ENCODE assay signal across 8 cellular contexts in genomic region chr1:153404768-153405167, GRCh38. TPM values are rescaled to one million over a fixed set of nuclear protein-coding genes. Genes with fewer than 3 reads are reported as not detected.
DNase-seq lines count a peak whose midpoint lies in the region; ATAC-seq, FAIRE-seq and TF ChIP-seq lines count a peak whose summit lies in the region.

No MANE protein-coding gene starts in this region.

- no peak for TF ChIP-seq EP300 in GM12878 (IDR thresholded peaks at IDR 0.05; ENCODE audit: borderline replicate concordance in 1 of 2, control insufficient read depth in 1 of 2, low read depth in 2 of 2, low read length in 2 of 2)

- H3K4me1 ChIP-seq in A673 (ENCODE audit: insufficient read depth, low read length, poor library complexity, severe bottlenecking) = no peaks in the 10 kb centered on the region
- no peaks in the 10 kb centered on the region for H3K4me1 ChIP-seq in GM23248 (ENCODE audit: insufficient read depth)
- H3K4me1 ChIP-seq in GM12878 (ENCODE audit: control insufficient read depth, insufficient read depth, low read length) = no peaks in the 10 kb centered on the region
- no peaks in the 10 kb centered on the region for H3K4me1 ChIP-seq in uterus

- TF ChIP-seq POLR2A in GM12878 (IDR thresholded peaks at IDR 0.05; ENCODE audit: low read depth, low read length) (no peak), uterus (IDR thresholded peaks at IDR 0.05) (no peak)

- TF ChIP-seq CTCF in A673 (conservative IDR thresholded peaks at IDR 0.05; ENCODE audit: low read depth, low read length) (peak; percentile 62), GM12878 (IDR thresholded peaks at IDR 0.05 in 2 of 3, conservative IDR thresholded peaks at IDR 0.05 in 1 of 3; ENCODE audit: control insufficient read depth in 2 of 3, extremely low read depth in 1 of 3, insufficient read depth in 1 of 3, low read depth in 3 of 3, low read length in 3 of 3) (peak; percentile 44 to 55 (median 51); a peak in 5 of 6 replicates), uterus (IDR thresholded peaks at IDR 0.05) (no peak)

- CTCF ChIA-PET in A673 (lab: Charles Lee) (no interaction called here), GM12878 (lab: Yijun Ruan, JAX) (interaction anchor here (0.6 to 6.8 kb wide), 6 partner anchors 9 to 366 kb away, joined by 3 to 44 read pairs (median 4); partner anchors contain the start of gene PGLYRP4)

- peak; percentile 81 for ATAC-seq in GM12878
- peak; percentile 86 for ATAC-seq in left lobe of liver
- no peak for ATAC-seq in HG02852 (IDR thresholded peaks at IDR 0.05; ENCODE audit: unreplicated experiment)

- no peak overlapping the region for H3K4me3 ChIP-seq in A673 (ENCODE audit: low read depth, low read length, poor library complexity, severe bottlenecking)
- no peak overlapping the region for H3K4me3 ChIP-seq in GM23248
- no peak overlapping the region for H3K4me3 ChIP-seq in GM12878
- no peak overlapping the region for H3K4me3 ChIP-seq in uterus

- TF ChIP-seq RAD21 in GM12878 (IDR thresholded peaks at IDR 0.05; ENCODE audit: insufficient read depth, low read depth, low read length) = 0 out of 2 replicates have a peak, but pooled peaks have one; percentile 34

- RAD21 ChIA-PET in GM12878 (lab: Charles Lee; ENCODE audit: unreplicated experiment) = no interaction called here

- POLR2A ChIA-PET in A673 (lab: Charles Lee; ENCODE audit: low non-redundant PET) (no interaction called here), GM12878 (lab: Charles Lee) (no interaction called here)

- intact Hi-C loops in A673 (cut with micrococcal nuclease; ENCODE audit: unreplicated experiment) = loop anchor here (5.0 kb wide), 1 partner anchor 52 kb away; no protein-coding TSS in a partner anchor
- intact Hi-C loops in GM12878 (cut with micrococcal nuclease; ENCODE audit: unreplicated experiment) = loop anchor here (1.0 to 5.0 kb wide), 2 partner anchors 49 to 93 kb away; no protein-coding TSS in a partner anchor
- intact Hi-C loops in uterus (cut with DNase I; ENCODE audit: low total_unique reads) = no loop called here

- H3K36me3 ChIP-seq in A673 (ENCODE audit: insufficient read depth, low read length, poor library complexity, severe bottlenecking) = no peaks in the 10 kb centered on the region
- H3K36me3 ChIP-seq in GM23248 (ENCODE audit: low read depth) = no peaks in the 10 kb centered on the region
- H3K36me3 ChIP-seq in GM12878 (ENCODE audit: control insufficient read depth in 2 of 2, insufficient read depth in 2 of 2, low read length in 1 of 2) = no peaks in the 10 kb centered on the region
- H3K36me3 ChIP-seq in uterus = no peaks in the 10 kb centered on the region

- H3F3A ChIP-seq in GM23248 (ENCODE audit: insufficient read depth) = no peaks in the 10 kb centered on the region

- H3K27ac ChIP-seq in A673 (ENCODE audit: low read depth, low read length, poor library complexity, severe bottlenecking) (no peak overlapping the region), GM23248 (no peak overlapping the region), GM12878 (ENCODE audit: control insufficient read depth, insufficient read depth) (no peak overlapping the region), uterus (no peak overlapping the region)

- FAIRE-seq in GM12878 (lab: Jason Lieb, UNC) = no peak

- H3K9ac ChIP-seq in GM23248 (no peak overlapping the region), GM12878 (ENCODE audit: control insufficient read depth, insufficient read depth, low read length) (no peak overlapping the region)

- 36 to 38% methylated on average over 15 of the region's 15 CpGs for WGBS in GM23248 (ENCODE audit: low coverage in 1 of 2, low lambda C conversion rate in 2 of 2, missing lambda C conversion rate in 2 of 2), 2 experiments
- 18% methylated on average over 15 of the region's 15 CpGs for WGBS in GM12878 (ENCODE audit: insufficient coverage, insufficient replicate concordance, low lambda C conversion rate, missing lambda C conversion rate)

- SMC1A ChIA-PET in GM12878 (lab: Charles Lee; ENCODE audit: uncharacterized antibody, unreplicated experiment) = no interaction called here

- DNase-seq in A673 (ENCODE audit: low spot score) (peak; percentile 49), GM23248 (peak; percentile 28), T follicular helper cell (ENCODE audit: low read depth) (peak; percentile 26), GM12878 (ENCODE audit: low read depth, low spot score) (no peak), left lobe of liver (ENCODE audit: low spot score) (peak; percentile 61), uterus (no peak)
- peak; percentile 20 for DNase-seq in stimulated activated CD8-positive, alpha-beta memory T cell treated with anti-CD3 and anti-CD28 coated beads, Interleukin-7, amount 100 ng/mL, for 24 hours (ENCODE audit: low read depth)

- peaks cover 40% of the 10 kb centered on the region for H3K27me3 ChIP-seq in A673 (replicated peaks; ENCODE audit: insufficient read depth, low read depth, low read length, poor library complexity)
- H3K27me3 ChIP-seq in GM23248 (replicated peaks; ENCODE audit: insufficient read depth) = peaks cover 15% of the 10 kb centered on the region
- peaks cover 0 to 2% of the 10 kb centered on the region in 2 experiments; a peak in 1 of 4 replicates for H3K27me3 ChIP-seq in GM12878 (replicated peaks in 1 of 2; ENCODE audit: control insufficient read depth in 2 of 2, insufficient read depth in 2 of 2, low read length in 1 of 2)
- no peaks in the 10 kb centered on the region for H3K27me3 ChIP-seq in uterus

- no peaks in the 10 kb centered on the region for H3K79me2 ChIP-seq in GM23248 (ENCODE audit: insufficient read depth)
- no peaks in the 10 kb centered on the region for H3K79me2 ChIP-seq in GM12878 (ENCODE audit: control insufficient read depth, insufficient read depth, low read length)

- in situ Hi-C loops in GM23248 (cut with MboI) = no loop called here
- in situ Hi-C loops in GM12878 (cut with MboI) = no loop called here

- H3K9me2 ChIP-seq in GM23248 (ENCODE audit: insufficient read depth) = no peaks in the 10 kb centered on the region

- BruUV-seq in A673 (replicated peaks; lab: Mats Ljungman, UMichigan) = no TSS peak
- BruUV-seq in GM12878 (replicated peaks; lab: Mats Ljungman, UMichigan) = no TSS peak

- no peaks in the 10 kb centered on the region for H3K9me3 ChIP-seq in A673 (ENCODE audit: low read depth, low read length, poor library complexity, severe bottlenecking)
- H3K9me3 ChIP-seq in GM23248 (ENCODE audit: low read depth) = no peaks in the 10 kb centered on the region
- H3K9me3 ChIP-seq in GM12878 (replicated peaks; ENCODE audit: control insufficient read depth, insufficient read depth, low read length) = no peaks in the 10 kb centered on the region
- H3K9me3 ChIP-seq in uterus = no peaks in the 10 kb centered on the region

- H4K20me1 ChIP-seq in GM23248 (ENCODE audit: insufficient read depth) (no peaks in the 10 kb centered on the region), GM12878 (ENCODE audit: control insufficient read depth, insufficient read depth) (no peaks in the 10 kb centered on the region)

- no peak overlapping the region for H3K4me2 ChIP-seq in GM23248 (ENCODE audit: unreplicated experiment)
- H3K4me2 ChIP-seq in GM12878 (ENCODE audit: control insufficient read depth, insufficient read depth) = no peak overlapping the region

- no peak overlapping the region for H2AFZ ChIP-seq in GM23248
- no peak overlapping the region for H2AFZ ChIP-seq in GM12878 (ENCODE audit: control insufficient read depth, low read depth, low read length)

RNA-seq across cellular contexts. Expression of gene S100A7A, which starts 11.6 kb away (rescaled TPM):
- total RNA-seq in A673 (2021) (not detected in 2 replicates), GM12878 (2014; rRNA removed) (not detected in 2 replicates), GM12878 (2014; rRNA removed; fragmentation: Illumina TruSeq; extraction: Trizol) (not detected in 2 replicates), GM12878 (2021) (not detected in 2 replicates), left lobe of liver (not detected), uterus (not detected)
- total RNA-seq in GM23248 (2014; rRNA removed; shearing (Covaris generic)) = not detected in 2 replicates
- polyA plus RNA-seq in GM23248 (2016; fragmentation: Nextera tagmentation; extraction: Ambion mirVana) (not detected in 2 replicates), GM12878 (2011; rRNA removed) (not detected in 2 replicates), GM12878 (2014; fragmentation: Illumina TruSeq; extraction: Trizol) (not detected in 2 replicates), GM12878 (2014; fragmentation: Nextera tagmentation; extraction: Ambion mirVana) (not detected), GM12878 (2014; rRNA removed) (not detected in 2 replicates), GM12878 (2016; fragmentation: Nextera tagmentation; extraction: Ambion mirVana) (not detected)
- total RNA-seq in GM12878 (2013; cell fraction: nucleolus; rRNA removed) = not detected in 2 replicates
- not detected for polyA plus RNA-seq in GM12878 (2011; ENCODE audit: low read depth)
- polyA plus RNA-seq in GM12878 (2011; cell fraction: cytosol; rRNA removed) = not detected in 2 replicates
- not detected in 2 replicates for polyA plus RNA-seq in GM12878 (2011; cell fraction: nucleus; rRNA removed)
- polyA plus RNA-seq in GM12878 (2012) = not detected in 2 replicates
- polyA minus RNA-seq in GM12878 (2011; rRNA and poly(A)+ RNA removed) = not detected in 2 replicates
- not detected in 2 replicates for polyA minus RNA-seq in GM12878 (2011; cell fraction: cytosol; rRNA and poly(A)+ RNA removed)
- polyA minus RNA-seq in GM12878 (2011; cell fraction: nucleus; rRNA and poly(A)+ RNA removed) = not detected in 2 replicates

RNA-seq across cellular contexts. Expression of gene S100A8, which starts 13.9 kb away (rescaled TPM):
- total RNA-seq in A673 (2021) (not detected in 2 replicates), GM12878 (2014; rRNA removed) (not detected in 2 replicates), GM12878 (2014; rRNA removed; fragmentation: Illumina TruSeq; extraction: Trizol) (not detected in 2 replicates), GM12878 (2021) (not detected in 2 replicates), left lobe of liver (23.7 TPM), uterus (10 to 100 TPM in 2 of 4 donors, 1 to 10 TPM in 1, not detected in 1; 5.4 to 25.2 (median 24.7) TPM)
- not detected in 2 replicates for total RNA-seq in GM23248 (2014; rRNA removed; shearing (Covaris generic))
- polyA plus RNA-seq in GM23248 (2016; fragmentation: Nextera tagmentation; extraction: Ambion mirVana) (not detected in 2 replicates), GM12878 (2011; rRNA removed) (not detected in 2 replicates), GM12878 (2014; fragmentation: Illumina TruSeq; extraction: Trizol) (not detected in 2 replicates), GM12878 (2014; fragmentation: Nextera tagmentation; extraction: Ambion mirVana) (not detected), GM12878 (2014; rRNA removed) (not detected in 2 replicates), GM12878 (2016; fragmentation: Nextera tagmentation; extraction: Ambion mirVana) (under 1 TPM in 1 of 2 experiments, not detected in 1; 0.28 TPM)
- not detected in 2 replicates for total RNA-seq in GM12878 (2013; cell fraction: nucleolus; rRNA removed)
- polyA plus RNA-seq in GM12878 (2011; ENCODE audit: low read depth) = not detected
- not detected in 2 replicates for polyA plus RNA-seq in GM12878 (2011; cell fraction: cytosol; rRNA removed)
- not detected in 2 replicates for polyA plus RNA-seq in GM12878 (2011; cell fraction: nucleus; rRNA removed)
- not detected in 2 replicates for polyA plus RNA-seq in GM12878 (2012)
- not detected in 2 replicates for polyA minus RNA-seq in GM12878 (2011; rRNA and poly(A)+ RNA removed)
- polyA minus RNA-seq in GM12878 (2011; cell fraction: cytosol; rRNA and poly(A)+ RNA removed) = not detected in 2 replicates
- polyA minus RNA-seq in GM12878 (2011; cell fraction: nucleus; rRNA and poly(A)+ RNA removed) = not detected in 2 replicates

RNA-seq across cellular contexts. Expression of gene S100A12, which starts 29.3 kb away (rescaled TPM):
- total RNA-seq in A673 (2021) = not detected in 2 replicates
- not detected in 2 replicates for total RNA-seq in GM23248 (2014; rRNA removed; shearing (Covaris generic))
- polyA plus RNA-seq in GM23248 (2016; fragmentation: Nextera tagmentation; extraction: Ambion mirVana) = not detected in 2 replicates
- not detected in 2 replicates for total RNA-seq in GM12878 (2013; cell fraction: nucleolus; rRNA removed)
- total RNA-seq in GM12878 (2014; rRNA removed) = not detected in 2 replicates
- total RNA-seq in GM12878 (2014; rRNA removed; fragmentation: Illumina TruSeq; extraction: Trizol) = not detected in 2 replicates
- total RNA-seq in GM12878 (2021) = not detected in 2 replicates
- polyA plus RNA-seq in GM12878 (2011; ENCODE audit: low read depth) = not detected
- not detected in 2 replicates for polyA plus RNA-seq in GM12878 (2011; rRNA removed)
- polyA plus RNA-seq in GM12878 (2011; cell fraction: cytosol; rRNA removed) = not detected in 2 replicates
- polyA plus RNA-seq in GM12878 (2011; cell fraction: nucleus; rRNA removed) = not detected in 2 replicates
- polyA plus RNA-seq in GM12878 (2012) = not detected in 2 replicates
- polyA plus RNA-seq in GM12878 (2014; fragmentation: Illumina TruSeq; extraction: Trizol) = not detected in 2 replicates
- not detected for polyA plus RNA-seq in GM12878 (2014; fragmentation: Nextera tagmentation; extraction: Ambion mirVana)
- polyA plus RNA-seq in GM12878 (2014; rRNA removed) = not detected in 2 replicates
- not detected for polyA plus RNA-seq in GM12878 (2016; fragmentation: Nextera tagmentation; extraction: Ambion mirVana)
- not detected in 2 replicates for polyA minus RNA-seq in GM12878 (2011; rRNA and poly(A)+ RNA removed)
- not detected in 2 replicates for polyA minus RNA-seq in GM12878 (2011; cell fraction: cytosol; rRNA and poly(A)+ RNA removed)
- not detected in 2 replicates for polyA minus RNA-seq in GM12878 (2011; cell fraction: nucleus; rRNA and poly(A)+ RNA removed)
- 1.2 TPM for total RNA-seq in left lobe of liver
- 1 to 10 TPM in 2 of 4 donors, not detected in 2; 2.6 to 3.2 TPM for total RNA-seq in uterus

RNA-seq across cellular contexts. Expression of gene S100A9, which starts 47.1 kb away (rescaled TPM):
- not detected in 2 replicates for total RNA-seq in A673 (2021)
- not detected in 2 replicates for total RNA-seq in GM23248 (2014; rRNA removed; shearing (Covaris generic))
- polyA plus RNA-seq in GM23248 (2016; fragmentation: Nextera tagmentation; extraction: Ambion mirVana) = not detected in 2 replicates
- total RNA-seq in GM12878 (2013; cell fraction: nucleolus; rRNA removed) = not detected in 2 replicates
- total RNA-seq in GM12878 (2014; rRNA removed) = 0.68 and 1.3 TPM in 2 replicates
- total RNA-seq in GM12878 (2014; rRNA removed; fragmentation: Illumina TruSeq; extraction: Trizol) = 0.37 TPM in 1 of 2 replicates, not detected in the other
- 0.37 and 0.41 TPM in 2 replicates for total RNA-seq in GM12878 (2021)
- polyA plus RNA-seq in GM12878 (2011; ENCODE audit: low read depth) = not detected
- polyA plus RNA-seq in GM12878 (2011; rRNA removed) = 1.4 and 1.7 TPM in 2 replicates
- polyA plus RNA-seq in GM12878 (2011; cell fraction: cytosol; rRNA removed) = 0.77 and 1.6 TPM in 2 replicates
- 0.42 and 0.87 TPM in 2 replicates for polyA plus RNA-seq in GM12878 (2011; cell fraction: nucleus; rRNA removed)
- not detected in 2 replicates for polyA plus RNA-seq in GM12878 (2012)
- 0.22 TPM in 1 of 2 replicates, not detected in the other for polyA plus RNA-seq in GM12878 (2014; fragmentation: Illumina TruSeq; extraction: Trizol)
- polyA plus RNA-seq in GM12878 (2014; fragmentation: Nextera tagmentation; extraction: Ambion mirVana) = under 1 TPM in 1 of 2 experiments, not detected in 1; 0.49 TPM
- polyA plus RNA-seq in GM12878 (2014; rRNA removed) = 1.4 and 1.5 TPM in 2 replicates
- polyA plus RNA-seq in GM12878 (2016; fragmentation: Nextera tagmentation; extraction: Ambion mirVana) = under 1 TPM in 1 of 2 experiments, not detected in 1; 0.31 TPM
- not detected in 2 replicates for polyA minus RNA-seq in GM12878 (2011; rRNA and poly(A)+ RNA removed)
- polyA minus RNA-seq in GM12878 (2011; cell fraction: cytosol; rRNA and poly(A)+ RNA removed) = not detected in 2 replicates
- not detected in 2 replicates for polyA minus RNA-seq in GM12878 (2011; cell fraction: nucleus; rRNA and poly(A)+ RNA removed)
- 36.3 TPM for total RNA-seq in left lobe of liver
- total RNA-seq in uterus = 100 to 1,000 TPM in 1 of 4 donors, 10 to 100 TPM in 3; 33.4 to 175 (median 54.0) TPM

RNA-seq across cellular contexts. Expression of gene S100A7, which starts 55.7 kb away (rescaled TPM):
- total RNA-seq in A673 (2021) (not detected in 2 replicates), GM12878 (2014; rRNA removed) (not detected in 2 replicates), GM12878 (2014; rRNA removed; fragmentation: Illumina TruSeq; extraction: Trizol) (not detected in 2 replicates), GM12878 (2021) (not detected in 2 replicates), left lobe of liver (not detected), uterus (1 to 10 TPM in 1 of 4 donors, not detected in 3; 3.5 TPM)
- not detected in 2 replicates for total RNA-seq in GM23248 (2014; rRNA removed; shearing (Covaris generic))
- polyA plus RNA-seq in GM23248 (2016; fragmentation: Nextera tagmentation; extraction: Ambion mirVana) (not detected in 2 replicates), GM12878 (2011; rRNA removed) (not detected in 2 replicates), GM12878 (2014; fragmentation: Illumina TruSeq; extraction: Trizol) (not detected in 2 replicates), GM12878 (2014; fragmentation: Nextera tagmentation; extraction: Ambion mirVana) (not detected), GM12878 (2014; rRNA removed) (not detected in 2 replicates), GM12878 (2016; fragmentation: Nextera tagmentation; extraction: Ambion mirVana) (not detected)
- total RNA-seq in GM12878 (2013; cell fraction: nucleolus; rRNA removed) = not detected in 2 replicates
- polyA plus RNA-seq in GM12878 (2011; ENCODE audit: low read depth) = not detected
- polyA plus RNA-seq in GM12878 (2011; cell fraction: cytosol; rRNA removed) = not detected in 2 replicates
- not detected in 2 replicates for polyA plus RNA-seq in GM12878 (2011; cell fraction: nucleus; rRNA removed)
- polyA plus RNA-seq in GM12878 (2012) = not detected in 2 replicates
- polyA minus RNA-seq in GM12878 (2011; rRNA and poly(A)+ RNA removed) = not detected in 2 replicates
- not detected in 2 replicates for polyA minus RNA-seq in GM12878 (2011; cell fraction: cytosol; rRNA and poly(A)+ RNA removed)
- not detected in 2 replicates for polyA minus RNA-seq in GM12878 (2011; cell fraction: nucleus; rRNA and poly(A)+ RNA removed)

Comparison
In these comparisons a context has a peak if more than half of its experiments do, and no peak if none do; other contexts are left out.
1. DNase-seq: peak in A673 (single experiment), GM23248 (single experiment), T follicular helper cell (single experiment), left lobe of liver (single experiment) and stimulated activated CD8-positive, alpha-beta memory T cell treated with anti-CD3 and anti-CD28 coated beads, Interleukin-7, amount 100 ng/mL, for 24 hours (single experiment); none in GM12878 (single experiment) and uterus (0 of 2).
2. CTCF ChIP-seq: peak in A673 (single experiment) and GM12878 (3 of 3); none in uterus (0 of 4).